40 cellular contexts compared by ENCODE assay signal in genomic region chr17:46960152-46960551, GRCh38. TPM values are rescaled to one million over a fixed set of nuclear protein-coding genes. Genes with fewer than 3 reads are reported as not detected.
"Had no signal": no experiment of that assay in that cellular context is flagged by ENCODE, and none has a peak within 500 bp of the region (broad histone marks: within the 10 kb centered on the region; RNA-seq: fewer than 3 reads in every experiment).

No MANE protein-coding gene starts in this region.

- H3K36me3 ChIP-seq: MG63 had no signal

- H3K9me3 ChIP-seq: MG63 had no signal

- DNase-seq: Karpas-422, Kasumi-1, MG63, MM.1S, MV-4-11, NCI-H1048, NCI-H1092, NCI-H1092 treated with DMSO at 0.1 percent for 48 hours, NCI-H1105, NCI-H1105 treated with DMSO at 0.1 percent for 48 hours, NCI-H1417, NCI-H1417 treated with DMSO at 0.1 percent for 48 hours, NCI-H1436, NCI-H1436 treated with DMSO at 0.1 percent for 48 hours, NCI-H146, NCI-H1694, NCI-H1694 treated with DMSO at 0.1 percent for 48 hours, NCI-H187, NCI-H187 treated with DMSO at 0.1 percent for 48 hours, NCI-H1930, NCI-H2029, NCI-H2029 treated with DMSO at 0.1 percent for 48 hours, NCI-H2081, NCI-H2081 treated with DMSO at 0.1 percent for 48 hours, NCI-H2107, NCI-H2171, NCI-H2171 treated with DMSO at 0.1 percent for 48 hours, NCI-H2227 treated with DMSO at 0.1 percent for 48 hours, NCI-H226, NCI-H345, NCI-H446, NCI-H446 treated with DMSO at 0.1 percent for 48 hours, NCI-H510A, NCI-H510A treated with DMSO at 0.1 percent for 48 hours, NCI-H524, NCI-H524 treated with DMSO at 0.1 percent for 48 hours had no signal

- H3K4me3 ChIP-seq: MG63 had no signal

- H3K27me3 ChIP-seq: MG63 had no signal

RNA-seq across cellular contexts. Expression of gene RPRML, which starts 18.9 kb away (rescaled TPM):
- total RNA-seq: LHCN-M2, M059J, MCF 10A, NCI-H460 had no signal
